In genomic region chr4:6986067-6986780, GRCh38 we compare ENCODE assay signal across 8 cellular contexts. TPM values are rescaled to one million over a fixed set of nuclear protein-coding genes. Genes with fewer than 3 reads are reported as not detected.
DNase-seq lines count a peak whose midpoint lies in the region; ATAC-seq and TF ChIP-seq lines count a peak whose summit lies in the region.

No MANE protein-coding gene starts in this region.

- H2AFZ ChIP-seq in trophoblast cell (ENCODE audit: insufficient read depth, low read length, poor library complexity): peak overlapping the region; percentile 96

- WGBS in trophoblast cell (ENCODE audit: extremely low coverage, insufficient coverage, insufficient read length): no CpG with 5 or more reads among the region's 28 CpGs

- ATAC-seq in GM19023 (IDR thresholded peaks at IDR 0.05; ENCODE audit: unreplicated experiment) (peak; percentile 17), HG03521 (IDR thresholded peaks at IDR 0.05; ENCODE audit: unreplicated experiment) (peak; percentile 19)
- ATAC-seq in activated T-helper 17 cell treated with anti-CD3 and anti-CD28 coated beads, Interleukin-2, amount 50 U/mL, for 72 hours (replicated peaks): no peak

- peaks cover 11% of the 10 kb centered on the region for H3K79me1 ChIP-seq in trophoblast cell (ENCODE audit: low read length)

- no peak overlapping the region for H3K23ac ChIP-seq in trophoblast cell (ENCODE audit: low read length)

- peak overlapping the region; percentile 94 for H3K4me2 ChIP-seq in trophoblast cell (ENCODE audit: low read length)

- H2AK5ac ChIP-seq in trophoblast cell (ENCODE audit: low read length): no peak overlapping the region

- peak overlapping the region; percentile 87 for H4K12ac ChIP-seq in trophoblast cell (ENCODE audit: low read depth, low read length)

- H3K4ac ChIP-seq in trophoblast cell (ENCODE audit: low read depth, low read length): peak overlapping the region; percentile 28

- peak overlapping the region; percentile 93 for H3K27ac ChIP-seq in trophoblast cell (ENCODE audit: low read depth, low read length)

- peak overlapping the region; percentile 80 for H2BK5ac ChIP-seq in trophoblast cell (ENCODE audit: low read depth, low read length, poor library complexity)

- peak overlapping the region; percentile 54 for H2BK12ac ChIP-seq in trophoblast cell (ENCODE audit: low read length)

- H3K36me3 ChIP-seq in trophoblast cell (ENCODE audit: control insufficient read depth in 1 of 2, insufficient read depth in 2 of 2, low read length in 2 of 2): peaks cover 2% of the 10 kb centered on the region in 2 experiments

- H3K27me3 ChIP-seq in trophoblast cell (ENCODE audit: insufficient read depth, low read length): no peaks in the 10 kb centered on the region

- peaks cover 74% of the 10 kb centered on the region for H3K4me1 Mint-ChIP-seq in CD14-positive monocyte
- H3K4me1 Mint-ChIP-seq in activated T-helper 17 cell treated with anti-CD3 and anti-CD28 coated beads, Interleukin-2, amount 50 U/mL, for 72 hours: peaks cover 52% of the 10 kb centered on the region
- H3K4me1 Mint-ChIP-seq in glutamatergic neuron (ENCODE audit: low read depth, unreplicated experiment): peaks cover 53% of the 10 kb centered on the region

- H4K91ac ChIP-seq in trophoblast cell (ENCODE audit: low read depth, low read length): peak overlapping the region; percentile 70

- no peak for DNase-seq in CD14-positive monocyte (ENCODE audit: low spot score)
- DNase-seq in glutamatergic neuron: peak; percentile 72
- DNase-seq in trophoblast cell: peak; percentile 31 to 50
- DNase-seq in iPS-NIHi7 (ENCODE audit: extremely low spot score): no peak
- DNase-seq in AML-193 (lab: John Stamatoyannopoulos, UW): no peak

- H3K18ac ChIP-seq in trophoblast cell (ENCODE audit: low read length): peak overlapping the region; percentile 67

- H2BK120ac ChIP-seq in trophoblast cell (ENCODE audit: insufficient read depth, low read length, poor library complexity): peak overlapping the region; percentile 72

- H3K9me3 ChIP-seq in trophoblast cell (ENCODE audit: insufficient read depth, low read depth, low read length): no peaks in the 10 kb centered on the region

- peak overlapping the region; percentile 39 for H3K14ac ChIP-seq in trophoblast cell (ENCODE audit: low read length)

- peaks cover 7 to 12% of the 10 kb centered on the region in 2 experiments for H3K4me1 ChIP-seq in trophoblast cell (ENCODE audit: control insufficient read depth in 1 of 2, insufficient read depth in 2 of 2, low read length in 2 of 2)

- H3K4me3 ChIP-seq in trophoblast cell (ENCODE audit: low read depth, low read length): peak overlapping the region; percentile 77

- peak overlapping the region; percentile 91 to 92 for H3K4me3 Mint-ChIP-seq in CD14-positive monocyte
- peak overlapping the region; percentile 98 for H3K4me3 Mint-ChIP-seq in activated T-helper 17 cell treated with anti-CD3 and anti-CD28 coated beads, Interleukin-2, amount 50 U/mL, for 72 hours
- H3K4me3 Mint-ChIP-seq in glutamatergic neuron (ENCODE audit: unreplicated experiment): peak overlapping the region; percentile 89

- H3K79me2 ChIP-seq in trophoblast cell (ENCODE audit: control insufficient read depth, insufficient read depth, low read length, poor library complexity): peaks cover 8% of the 10 kb centered on the region

- TF ChIP-seq CTCF in CD14-positive monocyte (IDR thresholded peaks at IDR 0.05) (no peak), glutamatergic neuron (IDR thresholded peaks at IDR 0.05; ENCODE audit: partially characterized antibody, unreplicated experiment) (no peak)

- peaks cover 0 to 3% (median 2%) of the 10 kb centered on the region in 3 donors for H3K27me3 Mint-ChIP-seq in CD14-positive monocyte (ENCODE audit: low read depth in 3 of 3)
- H3K27me3 Mint-ChIP-seq in activated T-helper 17 cell treated with anti-CD3 and anti-CD28 coated beads, Interleukin-2, amount 50 U/mL, for 72 hours: no peaks in the 10 kb centered on the region
- peaks cover 8% of the 10 kb centered on the region for H3K27me3 Mint-ChIP-seq in glutamatergic neuron (ENCODE audit: unreplicated experiment)

- peaks cover 11 to 16% of the 10 kb centered on the region in 2 donors for H3K36me3 Mint-ChIP-seq in CD14-positive monocyte
- peaks cover 10% of the 10 kb centered on the region for H3K36me3 Mint-ChIP-seq in activated T-helper 17 cell treated with anti-CD3 and anti-CD28 coated beads, Interleukin-2, amount 50 U/mL, for 72 hours (ENCODE audit: low read depth)
- peaks cover 5% of the 10 kb centered on the region for H3K36me3 Mint-ChIP-seq in glutamatergic neuron (ENCODE audit: unreplicated experiment)

- H3K9me3 Mint-ChIP-seq in CD14-positive monocyte (no peaks in the 10 kb centered on the region), glutamatergic neuron (ENCODE audit: unreplicated experiment) (peaks cover 8% of the 10 kb centered on the region)
- H3K9me3 Mint-ChIP-seq in activated T-helper 17 cell treated with anti-CD3 and anti-CD28 coated beads, Interleukin-2, amount 50 U/mL, for 72 hours: no peaks in the 10 kb centered on the region

- H4K8ac ChIP-seq in trophoblast cell (ENCODE audit: low read depth, low read length): peak overlapping the region; percentile 74

- H3K9ac ChIP-seq in trophoblast cell (ENCODE audit: low read length): peak overlapping the region; percentile 91

- H3K27ac Mint-ChIP-seq in CD14-positive monocyte (peak overlapping the region; percentile 91 to 98 (median 97)), glutamatergic neuron (ENCODE audit: unreplicated experiment) (peak overlapping the region; percentile 89)
- H3K27ac Mint-ChIP-seq in activated T-helper 17 cell treated with anti-CD3 and anti-CD28 coated beads, Interleukin-2, amount 50 U/mL, for 72 hours: peak overlapping the region; percentile 85

- intact Hi-C loops in CD14-positive monocyte (cut with micrococcal nuclease): loop anchor here (2.0 to 5.0 kb wide), 6 partner anchors 56 to 269 kb away; partner anchors contain the start of genes TADA2B (in 2 of the 2), BLOC1S4 (in 1 of the 2) and GRPEL1 (in 1 of the 2)

RNA-seq across cellular contexts. Expression of gene TADA2B, which starts 56.9 kb away (rescaled TPM):
- polyA plus RNA-seq in CD14-positive monocyte: 1 to 10 TPM; 2.0 to 2.6 TPM
- 10 to 100 TPM in 1 of 2 donors, 1 to 10 TPM in 1; 8.5 to 13.0 TPM for total RNA-seq in activated T-helper 17 cell treated with anti-CD3 and anti-CD28 coated beads, Interleukin-2, amount 50 U/mL, for 72 hours
- 14.3 TPM for total RNA-seq in glutamatergic neuron (ENCODE audit: unreplicated experiment)
- 10.9 and 11.0 TPM in 2 replicates for polyA plus RNA-seq in trophoblast cell (2013)

Comparison
In these comparisons a context has a peak if more than half of its experiments do, and no peak if none do; other contexts are left out.
1. DNase-seq: peak in glutamatergic neuron (single experiment) and trophoblast cell (2 of 2); none in CD14-positive monocyte (single experiment), iPS-NIHi7 (single experiment) and AML-193 (0 of 2).
2. Peak in every context shown above with its lines, with median percentiles within 50 percentile points of each other: H3K27ac Mint-ChIP-seq and H3K4me3 Mint-ChIP-seq.